In genomic region chr3:21621396-21621695, GRCh38 we compare ENCODE assay signal across 13 cellular contexts.
DNase-seq lines count a peak whose midpoint lies in the region; ATAC-seq and TF ChIP-seq lines count a peak whose summit lies in the region.
"Had no signal": no experiment of that assay in that cellular context is flagged by ENCODE, and none has a peak within 500 bp of the region (broad histone marks: within the 10 kb centered on the region; RNA-seq: fewer than 3 reads in every experiment).

No MANE protein-coding gene starts in this region.

- no peaks in the 10 kb centered on the region for H3K4me1 ChIP-seq in esophagus squamous epithelium
- H3K4me1 ChIP-seq: uterus had no signal

- no peaks in the 10 kb centered on the region for H3K9me3 ChIP-seq in esophagus squamous epithelium
- H3K9me3 ChIP-seq: uterus had no signal

- DNase-seq in AG08396 (ENCODE audit: low spot score) (peak; percentile 16), M059J (ENCODE audit: low read depth) (peak; percentile 37), epithelial cell of proximal tubule (ENCODE audit: low read depth) (peak; percentile 87), mucosa of gallbladder (ENCODE audit: low spot score) (peak; percentile 10), esophagus squamous epithelium (lab: John Stamatoyannopoulos, UW) (no peak), Kasumi-1 (lab: John Stamatoyannopoulos, UW) (no peak), NCI-H526 (lab: John Stamatoyannopoulos, UW) (no peak)
- DNase-seq: activated T-cell treated with anti-CD3 and anti-CD28 coated beads, Interleukin-2, amount 50 U/mL, for 24 hours; HCEC 1CT; NCI-H1930; uterus had no signal

- WGBS in esophagus squamous epithelium, 2 donors = 44 to 48% methylated on average over 3 of the region's 3 CpGs

- TF ChIP-seq CTCF in epithelial cell of proximal tubule (conservative IDR thresholded peaks at IDR 0.05; ENCODE audit: low read depth, low read length) (no peak), esophagus squamous epithelium (IDR thresholded peaks at IDR 0.05) (no peak)

- no peak overlapping the region for H3K4me3 ChIP-seq in epithelial cell of proximal tubule (ENCODE audit: low read depth, low read length)
- H3K4me3 ChIP-seq in esophagus squamous epithelium = no peak overlapping the region
- H3K4me3 ChIP-seq: uterus had no signal

- no peak for TF ChIP-seq POLR2A in esophagus squamous epithelium (IDR thresholded peaks at IDR 0.05)

- H3K36me3 ChIP-seq in esophagus squamous epithelium = no peaks in the 10 kb centered on the region
- H3K36me3 ChIP-seq: uterus had no signal

- intact Hi-C loops in esophagus squamous epithelium (cut with DNase I) = no loop called here

- H3K27ac ChIP-seq in esophagus squamous epithelium = no peak overlapping the region
- H3K27ac ChIP-seq: C4-2B, uterus had no signal

- ATAC-seq in GM21528 (IDR thresholded peaks at IDR 0.05; ENCODE audit: low FRiP score, unreplicated experiment) = no peak

- no peaks in the 10 kb centered on the region for H3K27me3 ChIP-seq in esophagus squamous epithelium
- H3K27me3 ChIP-seq: uterus had no signal

Comparison
In these comparisons a context has a peak if more than half of its experiments do, and no peak if none do; other contexts are left out.
1. DNase-seq: peak in AG08396 (single experiment), M059J (single experiment), epithelial cell of proximal tubule (single experiment) and mucosa of gallbladder (single experiment); none in esophagus squamous epithelium (single experiment), Kasumi-1 (0 of 2) and NCI-H526 (0 of 2).